8 cellular contexts compared by ENCODE assay signal in genomic region chr19:7506385-7507328, GRCh38. TPM values are rescaled to one million over a fixed set of nuclear protein-coding genes. Genes with fewer than 3 reads are reported as not detected.
DNase-seq lines count a peak whose midpoint lies in the region; ATAC-seq and TF ChIP-seq lines count a peak whose summit lies in the region.

No MANE protein-coding gene starts in this region.

- ATAC-seq in T-helper 17 cell (peak; percentile 70), HG03565 (IDR thresholded peaks at IDR 0.05; ENCODE audit: unreplicated experiment) (no peak), GM19463 (IDR thresholded peaks at IDR 0.05; ENCODE audit: unreplicated experiment) (no peak)

- intact Hi-C loops in lower leg skin (cut with DNase I; ENCODE audit: low total_unique reads) (no loop called here), tibial artery (cut with DNase I; ENCODE audit: low total_unique reads) (no loop called here)

- 45% methylated on average over 20 of the region's 20 CpGs for WGBS in lower leg skin, 2 donors

- H3K36me3 ChIP-seq in tibial artery = no peaks in the 10 kb centered on the region

- peaks cover 4% of the 10 kb centered on the region for H3K9me3 ChIP-seq in T-helper 17 cell (ENCODE audit: control insufficient read depth, low read length, poor library complexity, severe bottlenecking)
- H3K9me3 ChIP-seq in tibial artery = no peaks in the 10 kb centered on the region

- peak overlapping the region; percentile 26 for H3K4me3 Mint-ChIP-seq in T-helper 17 cell

- no peak overlapping the region for H3K27ac Mint-ChIP-seq in T-helper 17 cell

- H3K27me3 ChIP-seq in tibial artery = peaks cover 0 to 31% of the 10 kb centered on the region in 2 donors

- H3K4me1 Mint-ChIP-seq in T-helper 17 cell = peaks cover 5% of the 10 kb centered on the region

- no peak for TF ChIP-seq CTCF in lower leg skin (IDR thresholded peaks at IDR 0.05)
- no peak for TF ChIP-seq CTCF in tibial artery (IDR thresholded peaks at IDR 0.05)

- peak overlapping the region in 1 of 2 donors; percentile 33 for H3K27ac ChIP-seq in tibial artery

- TF ChIP-seq POLR2A in lower leg skin (IDR thresholded peaks at IDR 0.05) = no peak

- peaks cover 0 to 18% (median 9%) of the 10 kb centered on the region in 4 donors for H3K4me1 ChIP-seq in tibial artery

- H3K4me3 ChIP-seq in lower leg skin (ENCODE audit: low read depth, poor library complexity, severe bottlenecking) (no peak overlapping the region), tibial artery (peak overlapping the region in 1 of 2 donors; percentile 10)

- H3K27me3 Mint-ChIP-seq in T-helper 17 cell = peaks cover 20% of the 10 kb centered on the region

- peak; percentile 45 for DNase-seq in GDM1 (lab: John Stamatoyannopoulos, UW)
- DNase-seq in NCI-H146 (lab: John Stamatoyannopoulos, UW) = peak; percentile 90
- no peak for DNase-seq in T-helper 17 cell
- peak; percentile 88 for DNase-seq in ecto neural progenitor cell (ENCODE audit: low spot score)
- DNase-seq in lower leg skin (ENCODE audit: low spot score in 2 of 2) = peak; percentile 77 to 90
- peak; percentile 84 to 87 for DNase-seq in tibial artery

- no peaks in the 10 kb centered on the region for H3K36me3 Mint-ChIP-seq in T-helper 17 cell (ENCODE audit: low read depth)

RNA-seq across cellular contexts. Expression of gene ZNF358, which starts 9.2 kb away (rescaled TPM):
- total RNA-seq in T-helper 17 cell = 1 to 10 TPM; 4.1 to 5.1 TPM
- total RNA-seq in lower leg skin = 10 to 100 TPM; 30.4 to 42.8 (median 36.9) TPM

RNA-seq across cellular contexts. Expression of gene MCOLN1, which starts 15.8 kb away (rescaled TPM):
- 10 to 100 TPM; 11.4 to 17.0 TPM for total RNA-seq in T-helper 17 cell
- total RNA-seq in lower leg skin = 10 to 100 TPM; 15.2 to 37.7 (median 28.6) TPM

RNA-seq across cellular contexts. Expression of gene PEX11G, which starts 17.8 kb away (rescaled TPM):
- total RNA-seq in T-helper 17 cell (not detected), lower leg skin (1 to 10 TPM; 3.2 to 8.2 (median 4.7) TPM)

RNA-seq across cellular contexts. Expression of gene PNPLA6, which starts 28.9 kb away (rescaled TPM):
- total RNA-seq in T-helper 17 cell = 10 to 100 TPM; 95.1 to 97.2 TPM
- total RNA-seq in lower leg skin = 10 to 100 TPM; 58.3 to 89.8 (median 71.0) TPM

Comparison
In these comparisons a context has a peak if more than half of its experiments do, and no peak if none do; other contexts are left out.
1. DNase-seq: peak in GDM1 (single experiment), NCI-H146 (single experiment), ecto neural progenitor cell (single experiment), lower leg skin (2 of 2) and tibial artery (2 of 2); none in T-helper 17 cell (0 of 3).
2. RNA of gene ZNF358, which starts 9.2 kb away (total RNA-seq): 30.4 to 42.8 TPM in lower leg skin; 4.1 to 5.1 TPM in T-helper 17 cell; every median in the first group is over 4 times any median in the second.